Comparison of ENCODE assay signal across 8 cellular contexts in the genomic region with DNA sequence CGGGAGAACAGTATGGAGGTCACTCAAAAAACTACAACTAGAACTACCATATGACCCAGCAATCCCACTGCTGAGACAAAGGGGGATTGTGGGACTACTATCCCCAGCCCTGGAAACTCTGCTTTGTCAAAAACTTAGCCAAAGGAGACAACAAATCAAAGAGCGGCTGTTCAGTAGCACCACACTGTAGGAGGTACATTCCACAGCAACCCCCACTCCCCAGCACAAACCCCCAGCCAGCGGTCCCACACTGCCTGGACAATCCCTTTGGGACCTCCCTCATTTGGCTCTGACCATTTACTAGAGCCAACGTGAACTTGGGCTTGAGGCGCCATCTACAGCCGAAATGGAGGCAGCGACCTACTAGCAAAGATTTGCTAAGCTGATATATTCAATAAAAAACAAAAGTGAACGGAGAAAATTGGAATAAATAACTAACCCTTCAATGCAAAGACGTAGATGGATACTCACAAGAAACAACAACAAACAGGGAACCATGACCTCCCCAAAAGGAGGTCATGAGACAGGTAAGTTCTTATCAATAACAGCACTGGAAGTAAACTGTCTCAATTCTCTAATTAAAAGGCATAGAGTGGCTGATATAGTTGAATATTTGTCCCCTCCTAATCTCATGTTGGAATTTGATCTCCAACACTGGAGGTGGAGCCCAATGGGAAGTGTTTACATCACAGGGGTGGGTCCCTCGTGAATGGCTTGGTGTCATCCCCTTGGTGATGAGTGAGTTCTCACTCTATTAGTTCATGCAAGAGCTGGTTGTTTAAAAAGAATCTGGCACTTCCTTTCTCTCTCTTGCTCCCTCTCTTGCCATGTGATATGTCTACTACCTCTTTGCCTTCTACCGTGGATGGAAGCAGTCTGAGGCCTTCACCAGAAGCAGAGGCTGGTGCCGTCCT.
DNase-seq lines count a peak whose midpoint lies in the region; ATAC-seq and TF ChIP-seq lines count a peak whose summit lies in the region.

No MANE protein-coding gene starts in this region.

- no peak overlapping the region for H3K27ac Mint-ChIP-seq in activated CD4-positive, alpha-beta T cell treated with anti-CD3 and anti-CD28 coated beads for 36 hours
- H3K27ac Mint-ChIP-seq in activated T-helper 1 cell treated with anti-CD3 and anti-CD28 coated beads, Interleukin-12 subunit alpha, Interleukin-12 subunit beta, Interleukin-2, Interleukin-4 antibody, amounts not matched to agents 30 ng/mL and 10 ng/mL and 1 ng/mL, durations not matched to agents 14 hours and 24 hours and 36 hours: no peak overlapping the region

- intact Hi-C loops in activated CD4-positive, alpha-beta T cell treated with anti-CD3 and anti-CD28 coated beads for 36 hours (cut with DNase I, micrococcal nuclease): loop anchor here in 1 of 2 experiments (2.0 kb wide), 1 partner anchor 38 kb away; no protein-coding TSS in a partner anchor
- intact Hi-C loops in colonic mucosa (cut with DNase I): loop anchor here (5.0 kb wide), 1 partner anchor 39 kb away; no protein-coding TSS in a partner anchor
- intact Hi-C loops in activated T-helper 1 cell treated with anti-CD3 and anti-CD28 coated beads, Interleukin-12 subunit alpha, Interleukin-12 subunit beta, Interleukin-2, Interleukin-4 antibody, amounts not matched to agents 30 ng/mL and 10 ng/mL and 1 ng/mL, durations not matched to agents 14 hours and 24 hours and 36 hours (cut with micrococcal nuclease): loop anchor here (1.0 kb wide), 3 partner anchors 37 to 591 kb away; no protein-coding TSS in a partner anchor

- no peaks in the 10 kb centered on the region for H3K36me3 Mint-ChIP-seq in activated CD4-positive, alpha-beta T cell treated with anti-CD3 and anti-CD28 coated beads for 36 hours (ENCODE audit: low read depth)
- H3K36me3 Mint-ChIP-seq in activated T-helper 1 cell treated with anti-CD3 and anti-CD28 coated beads, Interleukin-12 subunit alpha, Interleukin-12 subunit beta, Interleukin-2, Interleukin-4 antibody, amounts not matched to agents 30 ng/mL and 10 ng/mL and 1 ng/mL, durations not matched to agents 14 hours and 24 hours and 36 hours (ENCODE audit: low read depth): no peaks in the 10 kb centered on the region

- DNase-seq in activated CD4-positive, alpha-beta T cell treated with anti-CD3 and anti-CD28 coated beads for 36 hours: peak; percentile 57
- no peak for DNase-seq in activated CD4-positive, alpha-beta T cell treated with anti-CD3 and anti-CD28 coated beads for 4 hours
- DNase-seq in NT2/D1 (ENCODE audit: low read depth, low spot score) (peak; percentile 64), colonic mucosa (peak; percentile 44), mesenteric fat pad (ENCODE audit: low spot score) (peak; percentile 26)
- no peak for DNase-seq in activated T-helper 1 cell treated with anti-CD3 and anti-CD28 coated beads, Interleukin-12 subunit alpha, Interleukin-12 subunit beta, Interleukin-2, Interleukin-4 antibody, amounts not matched to agents 30 ng/mL and 10 ng/mL and 1 ng/mL, durations not matched to agents 14 hours and 24 hours and 36 hours (ENCODE audit: low spot score)

- no peaks in the 10 kb centered on the region for H3K27me3 ChIP-seq in NT2/D1 (ENCODE audit: insufficient read depth, insufficient read length)
- H3K27me3 ChIP-seq in colonic mucosa: no peaks in the 10 kb centered on the region

- H3K4me1 Mint-ChIP-seq in activated CD4-positive, alpha-beta T cell treated with anti-CD3 and anti-CD28 coated beads for 36 hours: no peaks in the 10 kb centered on the region
- H3K4me1 Mint-ChIP-seq in activated T-helper 1 cell treated with anti-CD3 and anti-CD28 coated beads, Interleukin-12 subunit alpha, Interleukin-12 subunit beta, Interleukin-2, Interleukin-4 antibody, amounts not matched to agents 30 ng/mL and 10 ng/mL and 1 ng/mL, durations not matched to agents 14 hours and 24 hours and 36 hours (ENCODE audit: low read depth): no peaks in the 10 kb centered on the region

- H3K4me3 ChIP-seq in NT2/D1 (ENCODE audit: insufficient read length, low read depth): no peak overlapping the region
- no peak overlapping the region for H3K4me3 ChIP-seq in colonic mucosa

- POLR2A ChIA-PET in activated CD4-positive, alpha-beta T cell treated with anti-CD3 and anti-CD28 coated beads for 36 hours (lab: Charles Lee): no interaction called here

- no peaks in the 10 kb centered on the region for H3K9me3 Mint-ChIP-seq in activated CD4-positive, alpha-beta T cell treated with anti-CD3 and anti-CD28 coated beads for 36 hours (ENCODE audit: low read depth)
- no peaks in the 10 kb centered on the region for H3K9me3 Mint-ChIP-seq in activated T-helper 1 cell treated with anti-CD3 and anti-CD28 coated beads, Interleukin-12 subunit alpha, Interleukin-12 subunit beta, Interleukin-2, Interleukin-4 antibody, amounts not matched to agents 30 ng/mL and 10 ng/mL and 1 ng/mL, durations not matched to agents 14 hours and 24 hours and 36 hours

- TF ChIP-seq CTCF in colonic mucosa (IDR thresholded peaks at IDR 0.05): peak; percentile 43

- H3K9ac ChIP-seq in NT2/D1 (ENCODE audit: insufficient read length, low read depth) (no peak overlapping the region), colonic mucosa (ENCODE audit: low read depth in 2 of 2, low read length in 2 of 2) (no peak overlapping the region)

- peaks cover 14% of the 10 kb centered on the region for H3K27me3 Mint-ChIP-seq in activated CD4-positive, alpha-beta T cell treated with anti-CD3 and anti-CD28 coated beads for 36 hours
- peaks cover 27% of the 10 kb centered on the region for H3K27me3 Mint-ChIP-seq in activated T-helper 1 cell treated with anti-CD3 and anti-CD28 coated beads, Interleukin-12 subunit alpha, Interleukin-12 subunit beta, Interleukin-2, Interleukin-4 antibody, amounts not matched to agents 30 ng/mL and 10 ng/mL and 1 ng/mL, durations not matched to agents 14 hours and 24 hours and 36 hours (ENCODE audit: insufficient read depth)

- no peak overlapping the region for H3K27ac ChIP-seq in colonic mucosa

- H3K9me3 ChIP-seq in NT2/D1 (ENCODE audit: insufficient read depth, low read length) (no peaks in the 10 kb centered on the region), colonic mucosa (no peaks in the 10 kb centered on the region)

- no peaks in the 10 kb centered on the region for H3K36me3 ChIP-seq in NT2/D1 (ENCODE audit: insufficient read depth, insufficient read length, low read length)
- no peaks in the 10 kb centered on the region for H3K36me3 ChIP-seq in colonic mucosa

- ATAC-seq in activated CD4-positive, alpha-beta T cell treated with anti-CD3 and anti-CD28 coated beads for 36 hours: no peak
- ATAC-seq in HG03521 (IDR thresholded peaks at IDR 0.05; ENCODE audit: unreplicated experiment) (peak; percentile 65), HG02588 (IDR thresholded peaks at IDR 0.05; ENCODE audit: unreplicated experiment) (no peak)

- CTCF ChIA-PET in activated CD4-positive, alpha-beta T cell treated with anti-CD3 and anti-CD28 coated beads for 36 hours (lab: Charles Lee): interaction anchor here (0.6 kb wide), 1 partner anchor 128 kb away, joined by 3 read pairs; no protein-coding TSS in a partner anchor

- H3K4me3 Mint-ChIP-seq in activated CD4-positive, alpha-beta T cell treated with anti-CD3 and anti-CD28 coated beads for 36 hours: no peak overlapping the region
- no peak overlapping the region for H3K4me3 Mint-ChIP-seq in activated T-helper 1 cell treated with anti-CD3 and anti-CD28 coated beads, Interleukin-12 subunit alpha, Interleukin-12 subunit beta, Interleukin-2, Interleukin-4 antibody, amounts not matched to agents 30 ng/mL and 10 ng/mL and 1 ng/mL, durations not matched to agents 14 hours and 24 hours and 36 hours

- H3K4me1 ChIP-seq in NT2/D1 (ENCODE audit: insufficient read depth, insufficient read length) (no peaks in the 10 kb centered on the region), colonic mucosa (no peaks in the 10 kb centered on the region)

Comparison
In these comparisons a context has a peak if more than half of its experiments do, and no peak if none do; other contexts are left out.
1. DNase-seq: peak in activated CD4-positive, alpha-beta T cell treated with anti-CD3 and anti-CD28 coated beads for 36 hours (single experiment), NT2/D1 (single experiment), colonic mucosa (single experiment) and mesenteric fat pad (single experiment); none in activated CD4-positive, alpha-beta T cell treated with anti-CD3 and anti-CD28 coated beads for 4 hours (0 of 2) and activated T-helper 1 cell treated with anti-CD3 and anti-CD28 coated beads, Interleukin-12 subunit alpha, Interleukin-12 subunit beta, Interleukin-2, Interleukin-4 antibody, amounts not matched to agents 30 ng/mL and 10 ng/mL and 1 ng/mL, durations not matched to agents 14 hours and 24 hours and 36 hours (single experiment).